27 cellular contexts compared by ENCODE assay signal in the genomic region with DNA sequence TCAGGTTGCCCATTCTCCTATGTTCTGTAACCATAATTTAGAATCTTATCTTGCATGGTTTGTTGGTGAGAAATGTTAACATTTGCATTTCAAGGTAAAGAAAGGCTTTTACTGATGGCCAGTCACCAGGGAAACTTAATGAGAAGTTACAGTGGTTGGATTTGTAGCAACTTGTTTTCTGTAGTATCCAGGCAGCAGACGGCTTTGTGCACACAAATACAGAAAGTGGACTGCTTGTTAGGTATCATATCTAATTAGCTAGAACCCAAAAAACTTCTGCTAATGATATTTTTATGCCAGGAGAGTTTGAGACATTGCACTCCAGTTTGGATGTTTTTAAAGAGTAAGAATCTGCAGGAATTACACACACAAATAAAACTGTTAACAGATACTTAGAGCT.
"Had no signal": no experiment of that assay in that cellular context is flagged by ENCODE, and none has a peak within 500 bp of the region (broad histone marks: within the 10 kb centered on the region; RNA-seq: fewer than 3 reads in every experiment).

No MANE protein-coding gene starts in this region.

- H3K9me3 ChIP-seq: ovary, psoas muscle, right lobe of liver, sigmoid colon, stomach, thoracic aorta, thyroid gland, tibial nerve, upper lobe of left lung, vagina had no signal

- DNase-seq: natural killer cell; occipital lobe; ovary; posterior cingulate gyrus; psoas muscle; right cardiac atrium; right lobe of liver; sigmoid colon; small intestine; stimulated activated CD4-positive, alpha-beta T cell treated with anti-CD3 and anti-CD28 coated beads, Interleukin-15, amount 100 ng/mL, for 24 hours; stimulated activated CD4-positive, alpha-beta T cell treated with anti-CD3 and anti-CD28 coated beads, Interleukin-2, amount 100 ng/mL, for 24 hours; stimulated activated CD4-positive, alpha-beta T cell treated with anti-CD3 and anti-CD28 coated beads, Interleukin-2, amount 100 ng/mL, for 48 hours; stimulated activated CD4-positive, alpha-beta T cell treated with anti-CD3 and anti-CD28 coated beads, Interleukin-4, amount 100 ng/mL, for 24 hours; stimulated activated naive B cell treated with anti-CD40 and anti-IgM and Interleukin-4, amounts not matched to agents 10 μg/mL and 1 μg/mL and 100 μg/mL, for 72 hours; stimulated activated naive CD4-positive, alpha-beta T cell treated with Interleukin-2 at 50 U/mL for 16 hours; stomach; thyroid gland; trophoblast cell; upper lobe of left lung had no signal

- H3K27me3 Mint-ChIP-seq: stimulated activated naive B cell treated with anti-CD40 and anti-IgM and Interleukin-4, amounts not matched to agents 10 μg/mL and 1 μg/mL and 100 μg/mL, for 72 hours; stimulated activated naive CD8-positive, alpha-beta T cell treated with anti-CD3 and anti-CD28 coated beads, Interleukin-15, Interleukin-2, amounts not matched to agents 100 ng/mL and 50 ng/mL, for 24 hours had no signal

- H3K4me1 ChIP-seq: neural progenitor cell, parathyroid adenoma, psoas muscle, right lobe of liver, sigmoid colon, stomach, thyroid gland, tibial nerve, upper lobe of left lung, vagina had no signal

- H3K4me2 ChIP-seq: neural progenitor cell had no signal

- H3K27me3 ChIP-seq: neural progenitor cell, ovary, right lobe of liver, sigmoid colon, stomach, thyroid gland, tibial nerve, upper lobe of left lung, vagina had no signal

- H3K36me3 Mint-ChIP-seq: natural killer cell; neural progenitor cell; stimulated activated effector memory CD8-positive, alpha-beta T cell treated with anti-CD3 and anti-CD28 coated beads, Interleukin-12 subunit alpha, Interleukin-12 subunit beta, amount 100 ng/mL, for 72 hours; stimulated activated naive B cell treated with anti-CD40 and anti-IgM and Interleukin-4, amounts not matched to agents 10 μg/mL and 1 μg/mL and 100 μg/mL, for 72 hours had no signal

- H3K27ac ChIP-seq: neural progenitor cell, ovary, parathyroid adenoma, psoas muscle, right lobe of liver, sigmoid colon, stomach, thoracic aorta, thyroid gland, tibial nerve, upper lobe of left lung, vagina had no signal

- H3K79me2 ChIP-seq: parathyroid adenoma had no signal

- H3K4me3 Mint-ChIP-seq: natural killer cell; nephron; neural progenitor cell; stimulated activated effector memory CD8-positive, alpha-beta T cell treated with anti-CD3 and anti-CD28 coated beads, Interleukin-12 subunit alpha, Interleukin-12 subunit beta, amount 100 ng/mL, for 72 hours; stimulated activated naive B cell treated with anti-CD40 and anti-IgM and Interleukin-4, amounts not matched to agents 10 μg/mL and 1 μg/mL and 100 μg/mL, for 72 hours; stimulated activated naive CD8-positive, alpha-beta T cell treated with anti-CD3 and anti-CD28 coated beads, Interleukin-15, Interleukin-2, amounts not matched to agents 100 ng/mL and 50 ng/mL, for 24 hours had no signal

- ATAC-seq: natural killer cell; psoas muscle; right cardiac atrium; right lobe of liver; stimulated activated effector memory CD8-positive, alpha-beta T cell treated with anti-CD3 and anti-CD28 coated beads, Interleukin-12 subunit alpha, Interleukin-12 subunit beta, amount 100 ng/mL, for 72 hours; stimulated activated naive B cell treated with anti-CD40 and anti-IgM and Interleukin-4, amounts not matched to agents 10 μg/mL and 1 μg/mL and 100 μg/mL, for 72 hours had no signal

- H3K4me1 Mint-ChIP-seq: natural killer cell; stimulated activated effector memory CD8-positive, alpha-beta T cell treated with anti-CD3 and anti-CD28 coated beads, Interleukin-12 subunit alpha, Interleukin-12 subunit beta, amount 100 ng/mL, for 72 hours; stimulated activated naive B cell treated with anti-CD40 and anti-IgM and Interleukin-4, amounts not matched to agents 10 μg/mL and 1 μg/mL and 100 μg/mL, for 72 hours had no signal

- H3K9me3 Mint-ChIP-seq: nephron, neural progenitor cell had no signal

- H3K27ac Mint-ChIP-seq: natural killer cell; nephron; neural progenitor cell; stimulated activated effector memory CD8-positive, alpha-beta T cell treated with anti-CD3 and anti-CD28 coated beads, Interleukin-12 subunit alpha, Interleukin-12 subunit beta, amount 100 ng/mL, for 72 hours; stimulated activated naive B cell treated with anti-CD40 and anti-IgM and Interleukin-4, amounts not matched to agents 10 μg/mL and 1 μg/mL and 100 μg/mL, for 72 hours; stimulated activated naive CD8-positive, alpha-beta T cell treated with anti-CD3 and anti-CD28 coated beads, Interleukin-15, Interleukin-2, amounts not matched to agents 100 ng/mL and 50 ng/mL, for 24 hours had no signal

- H3K36me3 ChIP-seq: neural progenitor cell, ovary, right lobe of liver, sigmoid colon, stomach, thoracic aorta, thyroid gland, tibial nerve, upper lobe of left lung, vagina had no signal

- H3K4me3 ChIP-seq: neural progenitor cell, ovary, psoas muscle, right lobe of liver, sigmoid colon, stomach, thoracic aorta, thyroid gland, tibial nerve, upper lobe of left lung, vagina had no signal

- H2AFZ ChIP-seq: neural progenitor cell, parathyroid adenoma had no signal

- H3K9ac ChIP-seq: neural progenitor cell, parathyroid adenoma had no signal
